In genomic region chr3:186180151-186180550, GRCh38 we compare ENCODE assay signal across 18 cellular contexts.
DNase-seq lines count a peak whose midpoint lies in the region; ATAC-seq and TF ChIP-seq lines count a peak whose summit lies in the region.
"Had no signal": no experiment of that assay in that cellular context is flagged by ENCODE, and none has a peak within 500 bp of the region (broad histone marks: within the 10 kb centered on the region; RNA-seq: fewer than 3 reads in every experiment).

No MANE protein-coding gene starts in this region.

- no peaks in the 10 kb centered on the region for H3K27me3 ChIP-seq in left lung

- no peak overlapping the region for H3K27ac ChIP-seq in left lung
- H3K27ac ChIP-seq: GM23248 had no signal

- intact Hi-C loops in left lung (cut with DNase I), result no loop called here
- intact Hi-C loops in left ventricle myocardium superior (cut with micrococcal nuclease), result no loop called here

- H3K9me3 Mint-ChIP-seq in stimulated activated naive CD8-positive, alpha-beta T cell treated with anti-CD3 and anti-CD28 coated beads, Interleukin-15, amount 100 ng/mL, for 72 hours, result no peaks in the 10 kb centered on the region
- H3K9me3 Mint-ChIP-seq in effector memory CD8-positive, alpha-beta T cell, result no peaks in the 10 kb centered on the region
- peaks cover 2% of the 10 kb centered on the region for H3K9me3 Mint-ChIP-seq in natural killer cell treated with Interleukin-12 subunit alpha and Interleukin-12 subunit beta and Interleukin-15 and Interleukin-18, amount 100 ng/mL, for 72 hours
- H3K9me3 Mint-ChIP-seq: CD4-positive, alpha-beta T cell had no signal

- no peak overlapping the region for H3K4me3 Mint-ChIP-seq in stimulated activated naive CD8-positive, alpha-beta T cell treated with anti-CD3 and anti-CD28 coated beads, Interleukin-15, amount 100 ng/mL, for 72 hours
- H3K4me3 Mint-ChIP-seq in effector memory CD8-positive, alpha-beta T cell, result peak overlapping the region in 1 of 2 donors; percentile 12
- peak overlapping the region; percentile 79 for H3K4me3 Mint-ChIP-seq in natural killer cell treated with Interleukin-12 subunit alpha and Interleukin-12 subunit beta and Interleukin-15 and Interleukin-18, amount 100 ng/mL, for 72 hours
- H3K4me3 Mint-ChIP-seq: B cell; CD4-positive, alpha-beta T cell had no signal

- no peak for TF ChIP-seq CTCF in left lung (IDR thresholded peaks at IDR 0.05)

- no peaks in the 10 kb centered on the region for H3K36me3 Mint-ChIP-seq in effector memory CD8-positive, alpha-beta T cell (ENCODE audit: insufficient read depth)
- H3K36me3 Mint-ChIP-seq in natural killer cell treated with Interleukin-12 subunit alpha and Interleukin-12 subunit beta and Interleukin-15 and Interleukin-18, amount 100 ng/mL, for 72 hours, result no peaks in the 10 kb centered on the region

- H3K4me1 ChIP-seq in left lung, result peaks cover 0 to 25% of the 10 kb centered on the region in 2 donors

- peaks cover 0 to 7% of the 10 kb centered on the region in 2 donors for H3K36me3 ChIP-seq in left lung

- no peak for DNase-seq in stimulated activated naive CD8-positive, alpha-beta T cell treated with anti-CD3 and anti-CD28 coated beads, Interleukin-15, Interleukin-2, amounts not matched to agents 100 U/mL and 50 U/mL, for 24 hours
- DNase-seq in stimulated activated naive CD8-positive, alpha-beta T cell treated with anti-CD3 and anti-CD28 coated beads, Interleukin-15, amount 100 ng/mL, for 72 hours, result no peak
- no peak for DNase-seq in effector memory CD8-positive, alpha-beta T cell
- peak; percentile 80 for DNase-seq in natural killer cell treated with Interleukin-12 subunit alpha and Interleukin-12 subunit beta and Interleukin-15 and Interleukin-18, amount 100 ng/mL, for 72 hours (ENCODE audit: low spot score)
- DNase-seq in left lung (no peak), NCI-H1694 (lab: John Stamatoyannopoulos, UW) (no peak), left ventricle myocardium superior (no peak)
- DNase-seq: ACHN; C1 segment of cervical spinal cord; Calu3; CD4-positive, alpha-beta T cell; DMS 273 treated with DMSO at 0.1 percent for 48 hours; DMS79; GM23248 had no signal

- no peaks in the 10 kb centered on the region for H3K27me3 Mint-ChIP-seq in stimulated activated naive CD8-positive, alpha-beta T cell treated with anti-CD3 and anti-CD28 coated beads, Interleukin-15, amount 100 ng/mL, for 72 hours
- H3K27me3 Mint-ChIP-seq in effector memory CD8-positive, alpha-beta T cell, result peaks cover 0 to 7% of the 10 kb centered on the region in 2 donors
- no peaks in the 10 kb centered on the region for H3K27me3 Mint-ChIP-seq in natural killer cell treated with Interleukin-12 subunit alpha and Interleukin-12 subunit beta and Interleukin-15 and Interleukin-18, amount 100 ng/mL, for 72 hours
- H3K27me3 Mint-ChIP-seq: B cell; CD4-positive, alpha-beta T cell had no signal

- H3K4me3 ChIP-seq in left lung, result no peak overlapping the region
- H3K4me3 ChIP-seq: GM12878, GM23248 had no signal

- peaks cover 8% of the 10 kb centered on the region for H3K4me1 Mint-ChIP-seq in stimulated activated naive CD8-positive, alpha-beta T cell treated with anti-CD3 and anti-CD28 coated beads, Interleukin-15, amount 100 ng/mL, for 72 hours
- H3K4me1 Mint-ChIP-seq in effector memory CD8-positive, alpha-beta T cell (ENCODE audit: low read depth in 2 of 2), result peaks cover 8 to 28% of the 10 kb centered on the region in 2 donors
- H3K4me1 Mint-ChIP-seq in natural killer cell treated with Interleukin-12 subunit alpha and Interleukin-12 subunit beta and Interleukin-15 and Interleukin-18, amount 100 ng/mL, for 72 hours (ENCODE audit: low read depth in 2 of 2), result peaks cover 58 to 62% of the 10 kb centered on the region in 2 donors

- no peak overlapping the region for H3K27ac Mint-ChIP-seq in stimulated activated naive CD8-positive, alpha-beta T cell treated with anti-CD3 and anti-CD28 coated beads, Interleukin-15, amount 100 ng/mL, for 72 hours
- H3K27ac Mint-ChIP-seq in effector memory CD8-positive, alpha-beta T cell, result peak overlapping the region in 1 of 2 donors; percentile 72
- peak overlapping the region; percentile 97 to 98 for H3K27ac Mint-ChIP-seq in natural killer cell treated with Interleukin-12 subunit alpha and Interleukin-12 subunit beta and Interleukin-15 and Interleukin-18, amount 100 ng/mL, for 72 hours
- H3K27ac Mint-ChIP-seq: B cell; CD4-positive, alpha-beta T cell had no signal

- no peaks in the 10 kb centered on the region for H3K9me3 ChIP-seq in left lung

- peak; percentile 12 for ATAC-seq in stimulated activated naive CD8-positive, alpha-beta T cell treated with anti-CD3 and anti-CD28 coated beads, Interleukin-15, Interleukin-2, amounts not matched to agents 100 U/mL and 50 U/mL, for 24 hours
- ATAC-seq in stimulated activated naive CD8-positive, alpha-beta T cell treated with anti-CD3 and anti-CD28 coated beads, Interleukin-15, amount 100 ng/mL, for 72 hours, result no peak
- ATAC-seq in effector memory CD8-positive, alpha-beta T cell (replicated peaks), result peak; percentile 49
- ATAC-seq in natural killer cell treated with Interleukin-12 subunit alpha and Interleukin-12 subunit beta and Interleukin-15 and Interleukin-18, amount 100 ng/mL, for 72 hours, result peak; percentile 80 to 83
- ATAC-seq in left lung, result no peak
- no peak for ATAC-seq in left ventricle myocardium superior
- no peak for ATAC-seq in HG03045 (IDR thresholded peaks at IDR 0.05; ENCODE audit: unreplicated experiment)
- ATAC-seq: GM12878, HCT116 had no signal

Comparison
In these comparisons a context has a peak if more than half of its experiments do, and no peak if none do; other contexts are left out.
1. ATAC-seq: peak in stimulated activated naive CD8-positive, alpha-beta T cell treated with anti-CD3 and anti-CD28 coated beads, Interleukin-15, Interleukin-2, amounts not matched to agents 100 U/mL and 50 U/mL, for 24 hours (single experiment), effector memory CD8-positive, alpha-beta T cell (single experiment) and natural killer cell treated with Interleukin-12 subunit alpha and Interleukin-12 subunit beta and Interleukin-15 and Interleukin-18, amount 100 ng/mL, for 72 hours (2 of 2); none in stimulated activated naive CD8-positive, alpha-beta T cell treated with anti-CD3 and anti-CD28 coated beads, Interleukin-15, amount 100 ng/mL, for 72 hours (single experiment), left lung (single experiment), left ventricle myocardium superior (single experiment) and HG03045 (single experiment).
2. H3K27ac Mint-ChIP-seq: peak in natural killer cell treated with Interleukin-12 subunit alpha and Interleukin-12 subunit beta and Interleukin-15 and Interleukin-18, amount 100 ng/mL, for 72 hours (2 of 2); none in stimulated activated naive CD8-positive, alpha-beta T cell treated with anti-CD3 and anti-CD28 coated beads, Interleukin-15, amount 100 ng/mL, for 72 hours (0 of 2).